11 cellular contexts compared by ENCODE assay signal in genomic region chr3:36969085-36969484, GRCh38. TPM values are rescaled to one million over a fixed set of nuclear protein-coding genes. Genes with fewer than 3 reads are reported as not detected.
DNase-seq lines count a peak whose midpoint lies in the region; ATAC-seq and TF ChIP-seq lines count a peak whose summit lies in the region.
"Had no signal": no experiment of that assay in that cellular context is flagged by ENCODE, and none has a peak within 500 bp of the region (broad histone marks: within the 10 kb centered on the region; RNA-seq: fewer than 3 reads in every experiment).

No MANE protein-coding gene starts in this region.

- 79% methylated on average over 4 of the region's 4 CpGs for WGBS in smooth muscle cell (ENCODE audit: low lambda C conversion rate)

- H3K4me2 ChIP-seq in smooth muscle cell = no peak overlapping the region

- no peak for DNase-seq in activated T-cell treated with anti-CD3 and anti-CD28 coated beads, Interleukin-2, amount 50 U/mL, for 24 hours
- DNase-seq in activated T-cell treated with anti-CD3 and anti-CD28 coated beads, Interleukin-2, amount 50 U/mL, for 48 hours = no peak
- DNase-seq in RWPE2 (ENCODE audit: low spot score) (no peak), endothelial cell (ENCODE audit: low spot score) (no peak), smooth muscle cell (lab: John Stamatoyannopoulos, UW; ENCODE audit: unreplicated experiment) (no peak), NCI-H82 treated with DMSO at 0.1 percent for 48 hours (lab: John Stamatoyannopoulos, UW; ENCODE audit: unreplicated experiment) (no peak)
- no peak for DNase-seq in activated CD4-positive, alpha-beta T cell treated with anti-CD3 and anti-CD28 coated beads, Interleukin-2, amount 50 U/mL, for 1 hour
- DNase-seq: dorsolateral prefrontal cortex, HCEC 1CT, PC-3 had no signal

- H4K20me1 ChIP-seq in smooth muscle cell (ENCODE audit: low read depth) = no peaks in the 10 kb centered on the region

- no peaks in the 10 kb centered on the region for H3K36me3 ChIP-seq in RWPE2 (ENCODE audit: low read depth)
- H3K36me3 ChIP-seq in smooth muscle cell (ENCODE audit: low read depth) = no peaks in the 10 kb centered on the region

- ATAC-seq in RWPE2 (ENCODE audit: low read depth) = no peak
- no peak for ATAC-seq in HG02642 (IDR thresholded peaks at IDR 0.05; ENCODE audit: poor library complexity, unreplicated experiment)

- H3K4me1 ChIP-seq in RWPE2 (ENCODE audit: insufficient read depth, poor library complexity, severe bottlenecking) = peaks cover 10% of the 10 kb centered on the region
- peaks cover 18% of the 10 kb centered on the region for H3K4me1 ChIP-seq in smooth muscle cell (ENCODE audit: low read depth)

- H3K4me1 Mint-ChIP-seq in activated T-cell treated with anti-CD3 and anti-CD28 coated beads, Interleukin-2, amount 50 U/mL, for 24 hours (ENCODE audit: low read depth) = peaks cover 18% of the 10 kb centered on the region
- H3K4me1 Mint-ChIP-seq in endothelial cell (ENCODE audit: unreplicated experiment) = peaks cover 15% of the 10 kb centered on the region

- no peak overlapping the region for H3K4me3 ChIP-seq in RWPE2 (ENCODE audit: severe bottlenecking)
- no peak overlapping the region for H3K4me3 ChIP-seq in smooth muscle cell
- H3K4me3 ChIP-seq: dorsolateral prefrontal cortex had no signal

- no peak overlapping the region for H3K9ac ChIP-seq in smooth muscle cell (ENCODE audit: low read depth)

- no peaks in the 10 kb centered on the region for H3K27me3 ChIP-seq in RWPE2 (ENCODE audit: insufficient read depth, poor library complexity, severe bottlenecking)
- no peaks in the 10 kb centered on the region for H3K27me3 ChIP-seq in smooth muscle cell (ENCODE audit: low read depth)
- H3K27me3 ChIP-seq: dorsolateral prefrontal cortex had no signal

- H3K4me3 Mint-ChIP-seq in activated T-cell treated with anti-CD3 and anti-CD28 coated beads, Interleukin-2, amount 50 U/mL, for 24 hours = no peak overlapping the region
- no peak overlapping the region for H3K4me3 Mint-ChIP-seq in endothelial cell (ENCODE audit: unreplicated experiment)

- no peaks in the 10 kb centered on the region for H3K9me3 Mint-ChIP-seq in activated T-cell treated with anti-CD3 and anti-CD28 coated beads, Interleukin-2, amount 50 U/mL, for 24 hours
- no peaks in the 10 kb centered on the region for H3K9me3 Mint-ChIP-seq in endothelial cell (ENCODE audit: unreplicated experiment)

- H3K9me3 ChIP-seq in RWPE2 (ENCODE audit: severe bottlenecking) = no peaks in the 10 kb centered on the region
- no peaks in the 10 kb centered on the region for H3K9me3 ChIP-seq in smooth muscle cell (replicated peaks; ENCODE audit: low read depth)

- peak overlapping the region; percentile 59 for H3K27ac Mint-ChIP-seq in activated T-cell treated with anti-CD3 and anti-CD28 coated beads, Interleukin-2, amount 50 U/mL, for 24 hours
- H3K27ac Mint-ChIP-seq in endothelial cell (ENCODE audit: unreplicated experiment) = peak overlapping the region; percentile 27

- TF ChIP-seq CTCF in RWPE2 (IDR thresholded peaks at IDR 0.05; ENCODE audit: poor library complexity, severe bottlenecking) (no peak), endothelial cell (IDR thresholded peaks at IDR 0.05; ENCODE audit: unreplicated experiment) (no peak), smooth muscle cell (IDR thresholded peaks at IDR 0.05; ENCODE audit: borderline replicate concordance, insufficient read depth, poor library complexity, severe bottlenecking) (no peak)

- H3F3A ChIP-seq in smooth muscle cell (ENCODE audit: low read depth) = no peaks in the 10 kb centered on the region

- H3K27ac ChIP-seq in RWPE2 (ENCODE audit: poor library complexity, severe bottlenecking) (peak overlapping the region; percentile 27), smooth muscle cell (ENCODE audit: low read depth) (peak overlapping the region; percentile 64)
- H3K27ac ChIP-seq: dorsolateral prefrontal cortex had no signal

- no peaks in the 10 kb centered on the region for H3K27me3 Mint-ChIP-seq in activated T-cell treated with anti-CD3 and anti-CD28 coated beads, Interleukin-2, amount 50 U/mL, for 24 hours
- peaks cover 4% of the 10 kb centered on the region for H3K27me3 Mint-ChIP-seq in endothelial cell (ENCODE audit: unreplicated experiment)

- H3K36me3 Mint-ChIP-seq in activated T-cell treated with anti-CD3 and anti-CD28 coated beads, Interleukin-2, amount 50 U/mL, for 24 hours (ENCODE audit: low read depth) = no peaks in the 10 kb centered on the region
- H3K36me3 Mint-ChIP-seq in endothelial cell (ENCODE audit: low read depth, unreplicated experiment) = no peaks in the 10 kb centered on the region

- no peak overlapping the region for H2AFZ ChIP-seq in smooth muscle cell (ENCODE audit: low read depth)

- no peaks in the 10 kb centered on the region for H3K79me2 ChIP-seq in smooth muscle cell (ENCODE audit: low read depth)

RNA-seq across cellular contexts. Expression of gene EPM2AIP1, which starts 23.8 kb away (rescaled TPM):
- total RNA-seq in endothelial cell (ENCODE audit: unreplicated experiment) (15.3 TPM), smooth muscle cell (18.6 and 26.0 TPM in 2 replicates)
- polyA plus RNA-seq in smooth muscle cell = 6.5 and 11.7 TPM in 2 replicates

RNA-seq across cellular contexts. Expression of gene TRANK1, which starts 24.2 kb away (rescaled TPM):
- 2.8 TPM for total RNA-seq in endothelial cell (ENCODE audit: unreplicated experiment)
- 5.2 and 11.7 TPM in 2 replicates for total RNA-seq in smooth muscle cell
- polyA plus RNA-seq in smooth muscle cell = 2.0 and 2.4 TPM in 2 replicates

RNA-seq across cellular contexts. Expression of gene MLH1, which starts 24.2 kb away (rescaled TPM):
- total RNA-seq in endothelial cell (ENCODE audit: unreplicated experiment) (42.9 TPM), smooth muscle cell (28.3 and 35.0 TPM in 2 replicates)
- 16.6 and 22.6 TPM in 2 replicates for polyA plus RNA-seq in smooth muscle cell
